Comparison of ENCODE assay signal across 1 cellular context in the genomic region with DNA sequence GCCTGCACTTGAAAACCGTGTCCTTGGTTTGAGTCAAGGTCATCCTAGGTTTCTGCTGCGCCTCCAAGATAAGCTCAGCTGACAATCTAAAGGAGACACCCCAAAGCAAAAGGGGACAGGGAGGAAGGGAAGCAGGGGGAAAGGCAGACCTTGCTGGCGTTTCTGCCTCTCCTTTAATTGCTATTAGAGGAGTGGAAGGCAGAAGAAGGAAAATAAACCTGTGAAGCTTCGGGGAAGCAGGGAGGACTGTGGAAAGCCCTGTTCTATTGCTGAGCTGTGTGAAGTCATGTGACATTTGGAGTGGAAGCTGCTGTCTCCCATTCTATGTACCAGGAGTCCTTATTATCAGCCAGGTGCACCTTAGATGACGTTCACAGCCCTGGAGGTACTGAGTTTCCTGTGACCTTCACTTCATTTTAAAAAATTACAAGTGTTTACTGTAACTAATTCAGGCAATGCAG.
TF ChIP-seq lines count a peak whose summit lies in the region.

No MANE protein-coding gene starts in this region.

TF ChIP-seq in HepG2, 621 proteins besides CTCF, POLR2A, EP300 and RAD21 (continued from another document):
- TF ChIP-seq, protein P1, sequence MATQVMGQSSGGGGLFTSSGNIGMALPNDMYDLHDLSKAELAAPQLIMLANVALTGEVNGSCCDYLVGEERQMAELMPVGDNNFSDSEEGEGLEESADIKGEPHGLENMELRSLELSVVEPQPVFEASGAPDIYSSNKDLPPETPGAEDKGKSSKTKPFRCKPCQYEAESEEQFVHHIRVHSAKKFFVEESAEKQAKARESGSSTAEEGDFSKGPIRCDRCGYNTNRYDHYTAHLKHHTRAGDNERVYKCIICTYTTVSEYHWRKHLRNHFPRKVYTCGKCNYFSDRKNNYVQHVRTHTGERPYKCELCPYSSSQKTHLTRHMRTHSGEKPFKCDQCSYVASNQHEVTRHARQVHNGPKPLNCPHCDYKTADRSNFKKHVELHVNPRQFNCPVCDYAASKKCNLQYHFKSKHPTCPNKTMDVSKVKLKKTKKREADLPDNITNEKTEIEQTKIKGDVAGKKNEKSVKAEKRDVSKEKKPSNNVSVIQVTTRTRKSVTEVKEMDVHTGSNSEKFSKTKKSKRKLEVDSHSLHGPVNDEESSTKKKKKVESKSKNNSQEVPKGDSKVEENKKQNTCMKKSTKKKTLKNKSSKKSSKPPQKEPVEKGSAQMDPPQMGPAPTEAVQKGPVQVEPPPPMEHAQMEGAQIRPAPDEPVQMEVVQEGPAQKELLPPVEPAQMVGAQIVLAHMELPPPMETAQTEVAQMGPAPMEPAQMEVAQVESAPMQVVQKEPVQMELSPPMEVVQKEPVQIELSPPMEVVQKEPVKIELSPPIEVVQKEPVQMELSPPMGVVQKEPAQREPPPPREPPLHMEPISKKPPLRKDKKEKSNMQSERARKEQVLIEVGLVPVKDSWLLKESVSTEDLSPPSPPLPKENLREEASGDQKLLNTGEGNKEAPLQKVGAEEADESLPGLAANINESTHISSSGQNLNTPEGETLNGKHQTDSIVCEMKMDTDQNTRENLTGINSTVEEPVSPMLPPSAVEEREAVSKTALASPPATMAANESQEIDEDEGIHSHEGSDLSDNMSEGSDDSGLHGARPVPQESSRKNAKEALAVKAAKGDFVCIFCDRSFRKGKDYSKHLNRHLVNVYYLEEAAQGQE (IDR thresholded peaks at IDR 0.05; ENCODE audit: borderline replicate concordance in 1 of 2, low read depth in 1 of 2, low read length in 2 of 2) = no peak
- no peak for TF ChIP-seq RORA (CRISPR knock-in tag; IDR thresholded peaks at IDR 0.05)
- no peak for TF ChIP-seq ZNF326 (CRISPR knock-in tag; IDR thresholded peaks at IDR 0.05; ENCODE audit: borderline replicate concordance)
TF ChIP-seq in HepG2: peak in this region for 0.
